ENCODE assay signal across 29 cellular contexts in genomic region chr10:115390607-115391006, GRCh38.
"Had no signal": no experiment of that assay in that cellular context is flagged by ENCODE, and none has a peak within 500 bp of the region (broad histone marks: within the 10 kb centered on the region; RNA-seq: fewer than 3 reads in every experiment).

No MANE protein-coding gene starts in this region.

- H3K4me3 ChIP-seq: adrenal gland, ascending aorta, body of pancreas, breast epithelium, cardiac muscle cell had no signal

- H3K27ac ChIP-seq: adrenal gland, ascending aorta, body of pancreas, brain microvascular endothelial cell, breast epithelium, cardiac muscle cell had no signal

- H3K36me3 ChIP-seq: adrenal gland, ascending aorta, brain microvascular endothelial cell, breast epithelium, cardiac muscle cell had no signal

- H3K9me3 ChIP-seq: ascending aorta, body of pancreas, breast epithelium had no signal

- DNase-seq: activated effector memory CD4-positive, alpha-beta T cell treated with anti-CD3 and anti-CD28 coated beads, Interleukin-2, amount 50 U/mL, for 16 hours; activated effector memory CD4-positive, alpha-beta T cell treated with Interleukin-2 at 50 U/mL for 16 hours; activated gamma-delta T cell; activated gamma-delta T cell treated with Interleukin-2 at 50 U/mL for 16 hours; activated naive CD4-positive, alpha-beta T cell; activated naive CD4-positive, alpha-beta T cell treated with anti-CD3 and anti-CD28 coated beads for 36 hours; activated naive CD4-positive, alpha-beta T cell treated with anti-CD3 and anti-CD28 coated beads, Interleukin-2, amount 10 ng/mL, durations not matched to agents 7 days and 5 days; activated naive CD4-positive, alpha-beta T cell treated with anti-CD3 and anti-CD28 coated beads, Interleukin-2, amount 50 U/mL, for 16 hours; activated naive CD4-positive, alpha-beta T cell treated with Interleukin-2 at 50 U/mL for 16 hours; activated naive CD8-positive, alpha-beta T cell treated with anti-CD3 and anti-CD28 coated beads for 36 hours; activated naive CD8-positive, alpha-beta T cell treated with anti-CD3 and anti-CD28 coated beads, Interleukin-2, amount 10 ng/mL, durations not matched to agents 7 days and 5 days; activated naive CD8-positive, alpha-beta T cell treated with anti-CD3 and anti-CD28 coated beads, Interleukin-2, amount 50 U/mL, for 24 hours; activated T-cell treated with anti-CD3 and anti-CD28 coated beads, Interleukin-2, amount 50 U/mL, for 24 hours; activated T-cell treated with anti-CD3 and anti-CD28 coated beads, Interleukin-2, amount 50 U/mL, for 4 hours; activated T-cell treated with anti-CD3 and anti-CD28 coated beads, Interleukin-2, amount 50 U/mL, for 48 hours; activated T-cell treated with anti-CD3 and anti-CD28 coated beads, Interleukin-2, amount 50 U/mL, for 72 hours; adrenal gland; amniotic stem cell; amygdala; anterior cingulate cortex; aorta; body of pancreas; brain microvascular endothelial cell; caudate nucleus; central memory CD4-positive, alpha-beta T cell; cerebellar nuclear complex had no signal

- H3K4me1 ChIP-seq: adrenal gland, ascending aorta, body of pancreas, breast epithelium had no signal
